8 cellular contexts compared by ENCODE assay signal in the genomic region with DNA sequence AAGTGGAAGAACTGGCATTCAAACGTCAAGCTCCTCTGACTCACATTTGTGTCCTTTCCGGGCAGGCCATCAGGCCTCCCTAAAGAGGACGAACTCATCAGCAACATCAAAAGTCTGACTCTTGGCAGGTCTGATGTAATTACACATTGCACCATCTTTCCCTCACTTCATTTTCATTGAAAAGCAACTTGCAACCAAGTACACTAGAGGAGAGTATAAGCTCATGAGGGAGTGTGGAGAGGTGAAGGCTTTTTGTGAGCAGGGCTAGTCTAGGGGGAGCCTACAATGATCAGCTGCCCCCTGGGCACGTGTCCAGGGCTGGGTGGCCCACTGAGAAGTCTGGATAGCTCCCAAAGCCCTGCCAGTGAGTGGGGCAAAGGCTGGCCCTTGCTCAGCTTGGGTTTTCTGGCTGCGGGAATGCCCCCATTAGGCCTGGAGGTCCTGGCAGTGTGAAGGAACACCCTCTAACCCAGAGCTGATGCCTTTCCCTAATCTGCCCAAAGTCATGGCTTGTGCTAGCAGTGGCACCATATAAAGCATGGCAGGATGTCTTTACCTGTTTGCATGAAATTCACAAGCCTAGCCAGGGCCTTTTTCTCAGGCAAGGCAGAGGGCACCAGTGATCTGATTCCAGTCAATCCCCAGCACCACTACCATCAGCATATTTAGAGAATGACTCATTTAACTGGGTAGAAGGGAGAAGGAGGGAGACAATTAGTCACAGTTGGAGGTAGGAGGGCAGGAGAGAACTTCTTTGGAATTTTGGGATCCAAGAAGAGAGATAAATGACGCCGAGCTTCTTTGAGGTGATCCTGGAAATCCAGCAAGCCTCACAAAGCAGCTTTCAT. TPM values are rescaled to one million over a fixed set of nuclear protein-coding genes. Genes with fewer than 3 reads are reported as not detected.
DNase-seq lines count a peak whose midpoint lies in the region; ATAC-seq and TF ChIP-seq lines count a peak whose summit lies in the region.

No MANE protein-coding gene starts in this region.

- H3K27ac Mint-ChIP-seq in activated naive CD8-positive, alpha-beta T cell treated with anti-CD3 and anti-CD28 coated beads, Interleukin-2, amount 50 U/mL, for 24 hours, result no peak overlapping the region

- H3K27me3 ChIP-seq in psoas muscle (ENCODE audit: insufficient read depth in 3 of 3, low read length in 2 of 3), result peaks cover 0 to 2% (median 0%) of the 10 kb centered on the region in 3 donors

- H3K27me3 Mint-ChIP-seq in activated naive CD8-positive, alpha-beta T cell treated with anti-CD3 and anti-CD28 coated beads, Interleukin-2, amount 50 U/mL, for 24 hours, result peaks cover 6% of the 10 kb centered on the region

- no peaks in the 10 kb centered on the region for H3K9me3 ChIP-seq in psoas muscle

- no peak for TF ChIP-seq CTCF in psoas muscle (IDR thresholded peaks at IDR 0.05)

- no peaks in the 10 kb centered on the region for H3K4me1 ChIP-seq in psoas muscle

- peak; percentile 6 for ATAC-seq in GM18909 (IDR thresholded peaks at IDR 0.05; ENCODE audit: poor library complexity, unreplicated experiment)
- peak; percentile 17 to 55 (median 50) for ATAC-seq in psoas muscle
- no peak for ATAC-seq in GM21619 (IDR thresholded peaks at IDR 0.05; ENCODE audit: unreplicated experiment)
- no peak for ATAC-seq in HG02642 (IDR thresholded peaks at IDR 0.05; ENCODE audit: poor library complexity, unreplicated experiment)
- no peak for ATAC-seq in activated naive CD8-positive, alpha-beta T cell treated with anti-CD3 and anti-CD28 coated beads, Interleukin-2, amount 50 U/mL, for 24 hours

- no peaks in the 10 kb centered on the region for H3K36me3 Mint-ChIP-seq in activated naive CD8-positive, alpha-beta T cell treated with anti-CD3 and anti-CD28 coated beads, Interleukin-2, amount 50 U/mL, for 24 hours (ENCODE audit: low read depth)

- peaks cover 4% of the 10 kb centered on the region for H3K4me1 Mint-ChIP-seq in activated naive CD8-positive, alpha-beta T cell treated with anti-CD3 and anti-CD28 coated beads, Interleukin-2, amount 50 U/mL, for 24 hours

- H3K9me3 Mint-ChIP-seq in activated naive CD8-positive, alpha-beta T cell treated with anti-CD3 and anti-CD28 coated beads, Interleukin-2, amount 50 U/mL, for 24 hours, result no peaks in the 10 kb centered on the region

- DNase-seq in RPMI7951 (ENCODE audit: low read depth), result peak; percentile 89
- DNase-seq in fibroblast of peridontal ligament (ENCODE audit: extremely low read depth), result peak; percentile 76
- DNase-seq in psoas muscle, result peak; percentile 34 to 60
- no peak for DNase-seq in effector CD8-positive, alpha-beta T cell (lab: John Stamatoyannopoulos, UW)
- no peak for DNase-seq in activated naive CD8-positive, alpha-beta T cell treated with anti-CD3 and anti-CD28 coated beads, Interleukin-2, amount 50 U/mL, for 24 hours

- no peaks in the 10 kb centered on the region for H3K36me3 ChIP-seq in psoas muscle (ENCODE audit: insufficient read depth in 1 of 2, low read depth in 1 of 2)

- no peak overlapping the region for H3K27ac ChIP-seq in psoas muscle

- no peak overlapping the region for H3K4me3 Mint-ChIP-seq in activated naive CD8-positive, alpha-beta T cell treated with anti-CD3 and anti-CD28 coated beads, Interleukin-2, amount 50 U/mL, for 24 hours

- intact Hi-C loops in psoas muscle (cut with DNase I), result no loop called here

- no peak overlapping the region for H3K4me3 ChIP-seq in psoas muscle

- 47 to 73% (median 60%) methylated on average over 7 of the region's 7 CpGs for WGBS in psoas muscle, 3 donors

RNA-seq across cellular contexts. Expression of a gene that starts 8.5 kb away (rescaled TPM):
- total RNA-seq in RPMI7951 (2014; rRNA removed; shearing (Covaris generic)), result 0.10 and 0.48 TPM in 2 replicates
- total RNA-seq in psoas muscle, result not detected
- under 1 TPM in 2 of 3 donors, not detected in 1; 0.03 to 0.21 TPM for polyA plus RNA-seq in psoas muscle

RNA-seq across cellular contexts. Expression of a gene that starts 49.3 kb away (rescaled TPM):
- total RNA-seq in RPMI7951 (2014; rRNA removed; shearing (Covaris generic)), result 2.2 and 3.8 TPM in 2 replicates
- under 1 TPM in 2 of 4 donors, not detected in 2; 0.59 to 0.92 TPM for total RNA-seq in psoas muscle
- polyA plus RNA-seq in psoas muscle, result under 1 TPM in 2 of 3 donors, not detected in 1; 0.18 to 0.36 TPM

Comparison
In these comparisons a context has a peak if more than half of its experiments do, and no peak if none do; other contexts are left out.
1. ATAC-seq: peak in GM18909 (single experiment) and psoas muscle (4 of 4); none in GM21619 (single experiment), HG02642 (single experiment) and activated naive CD8-positive, alpha-beta T cell treated with anti-CD3 and anti-CD28 coated beads, Interleukin-2, amount 50 U/mL, for 24 hours (single experiment).
2. DNase-seq: peak in RPMI7951 (single experiment), fibroblast of peridontal ligament (single experiment) and psoas muscle (2 of 2); none in effector CD8-positive, alpha-beta T cell (single experiment) and activated naive CD8-positive, alpha-beta T cell treated with anti-CD3 and anti-CD28 coated beads, Interleukin-2, amount 50 U/mL, for 24 hours (single experiment).